8 cellular contexts compared by ENCODE assay signal in the genomic region with DNA sequence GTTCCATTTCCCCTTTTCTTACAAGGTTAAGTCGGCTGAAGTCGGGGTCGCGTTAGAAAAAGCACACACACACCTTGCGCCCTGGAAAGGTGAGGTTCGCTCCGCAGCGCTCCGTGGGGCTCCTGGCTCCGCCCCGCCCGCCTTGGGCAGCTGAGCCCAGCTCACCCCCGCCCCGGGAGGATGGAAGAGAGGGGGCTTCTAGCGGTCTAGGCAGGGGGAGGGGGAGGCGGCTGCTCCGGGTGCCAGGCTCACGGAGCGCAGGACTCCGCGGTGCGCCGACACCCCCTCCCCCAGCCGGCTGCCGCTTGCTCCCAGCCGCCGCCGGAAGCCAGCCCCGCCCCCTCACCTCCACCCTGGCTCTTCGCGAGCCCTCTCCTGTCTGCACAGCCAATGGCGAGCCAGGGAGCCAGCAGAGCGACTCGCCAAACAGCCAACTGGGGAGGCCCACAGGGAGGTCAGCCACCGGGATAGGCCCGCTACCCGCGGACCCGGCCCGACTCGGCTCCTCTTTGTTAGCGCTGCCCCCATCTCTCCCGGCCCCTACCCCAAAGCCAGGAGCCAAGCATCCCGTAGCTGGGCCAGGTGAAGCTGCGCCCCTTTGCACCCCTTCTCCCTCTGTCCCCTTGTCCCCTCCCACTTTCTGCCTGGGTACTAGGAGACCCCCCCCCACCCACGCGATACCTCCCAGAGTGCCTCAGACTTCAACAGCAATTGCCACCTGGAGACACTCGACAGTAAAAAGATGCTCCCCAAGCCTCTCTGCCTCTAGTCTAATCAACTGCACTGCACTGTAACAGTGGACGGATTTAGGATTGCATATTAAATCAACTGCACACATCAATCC. TPM values are rescaled to one million over a fixed set of nuclear protein-coding genes. Genes with fewer than 3 reads are reported as not detected.
DNase-seq lines count a peak whose midpoint lies in the region; ATAC-seq lines count a peak whose summit lies in the region.

No MANE protein-coding gene starts in this region.

- no peaks in the 10 kb centered on the region for H3K27me3 Mint-ChIP-seq in IgD-negative memory B cell
- no peaks in the 10 kb centered on the region for H3K27me3 Mint-ChIP-seq in activated T-cell treated with anti-CD3 and anti-CD28 coated beads, Interleukin-2, amount 50 U/mL, for 24 hours

- H3K36me3 Mint-ChIP-seq in IgD-negative memory B cell = no peaks in the 10 kb centered on the region
- H3K36me3 Mint-ChIP-seq in activated T-cell treated with anti-CD3 and anti-CD28 coated beads, Interleukin-2, amount 50 U/mL, for 24 hours (ENCODE audit: low read depth) = peaks cover 24% of the 10 kb centered on the region

- DNase-seq in DMS114 treated with DMSO at 0.1 percent for 48 hours (lab: John Stamatoyannopoulos, UW; ENCODE audit: unreplicated experiment) = peak; percentile 93
- peak; percentile 99 for DNase-seq in OCI-M1 (lab: John Stamatoyannopoulos, UW)
- peak; percentile 95 for DNase-seq in activated T-cell treated with anti-CD3 and anti-CD28 coated beads, Interleukin-2, amount 50 U/mL, for 24 hours
- peak; percentile 88 to 92 for DNase-seq in stimulated activated CD8-positive, alpha-beta memory T cell treated with anti-CD3 and anti-CD28 coated beads, Interleukin-7, amount 100 ng/mL, for 1 hour (ENCODE audit: low read depth in 2 of 2)

- H3K27ac ChIP-seq in muscle layer of colon (ENCODE audit: low read depth, low read length) = peak overlapping the region; percentile 83

- no peaks in the 10 kb centered on the region for H3K27me3 ChIP-seq in muscle layer of colon (ENCODE audit: control insufficient read depth in 1 of 2, insufficient read depth in 2 of 2, low read length in 2 of 2)

- peak overlapping the region; percentile 89 to 99 (median 96) for H3K4me3 Mint-ChIP-seq in IgD-negative memory B cell
- peak overlapping the region; percentile 90 for H3K4me3 Mint-ChIP-seq in activated T-cell treated with anti-CD3 and anti-CD28 coated beads, Interleukin-2, amount 50 U/mL, for 24 hours

- peak overlapping the region; percentile 31 for H3K9ac ChIP-seq in muscle layer of colon (ENCODE audit: low read length)

- H3K9me3 Mint-ChIP-seq in IgD-negative memory B cell = no peaks in the 10 kb centered on the region
- no peaks in the 10 kb centered on the region for H3K9me3 Mint-ChIP-seq in activated T-cell treated with anti-CD3 and anti-CD28 coated beads, Interleukin-2, amount 50 U/mL, for 24 hours

- no peaks in the 10 kb centered on the region for H3K9me3 ChIP-seq in muscle layer of colon (ENCODE audit: low read length)

- no peaks in the 10 kb centered on the region for H3K36me3 ChIP-seq in muscle layer of colon (ENCODE audit: insufficient read depth, low read length)

- peaks cover 29% of the 10 kb centered on the region for H3K4me1 ChIP-seq in muscle layer of colon (ENCODE audit: insufficient read depth, low read length)

- peak overlapping the region; percentile 68 to 84 for H3K4me3 ChIP-seq in muscle layer of colon (ENCODE audit: low read depth in 1 of 2, low read length in 2 of 2)

- peaks cover 15 to 29% (median 24%) of the 10 kb centered on the region in 3 donors for H3K4me1 Mint-ChIP-seq in IgD-negative memory B cell
- peaks cover 53% of the 10 kb centered on the region for H3K4me1 Mint-ChIP-seq in activated T-cell treated with anti-CD3 and anti-CD28 coated beads, Interleukin-2, amount 50 U/mL, for 24 hours (ENCODE audit: low read depth)

- ATAC-seq in GM21576 (IDR thresholded peaks at IDR 0.05; ENCODE audit: unreplicated experiment) (peak; percentile 98), esophagus mucosa (peak; percentile 99)

- H3K27ac Mint-ChIP-seq in IgD-negative memory B cell = peak overlapping the region; percentile 90 to 98 (median 94)
- peak overlapping the region; percentile 96 for H3K27ac Mint-ChIP-seq in activated T-cell treated with anti-CD3 and anti-CD28 coated beads, Interleukin-2, amount 50 U/mL, for 24 hours

RNA-seq across cellular contexts. Expression of a gene that starts 30.2 kb away (rescaled TPM):
- 17.1 TPM for polyA plus RNA-seq in IgD-negative memory B cell
- total RNA-seq in esophagus mucosa = 12.2 TPM

RNA-seq across cellular contexts. Expression of a gene that starts 42.5 kb away (rescaled TPM):
- polyA plus RNA-seq in IgD-negative memory B cell = 45.8 TPM
- 31.7 TPM for total RNA-seq in esophagus mucosa

Comparison
In these comparisons a context has a peak if more than half of its experiments do, and no peak if none do; other contexts are left out.
1. Peak in every context shown above with its lines: DNase-seq, ATAC-seq, H3K4me3 ChIP-seq and H3K27ac ChIP-seq.